20 cellular contexts compared by ENCODE assay signal in the genomic region with DNA sequence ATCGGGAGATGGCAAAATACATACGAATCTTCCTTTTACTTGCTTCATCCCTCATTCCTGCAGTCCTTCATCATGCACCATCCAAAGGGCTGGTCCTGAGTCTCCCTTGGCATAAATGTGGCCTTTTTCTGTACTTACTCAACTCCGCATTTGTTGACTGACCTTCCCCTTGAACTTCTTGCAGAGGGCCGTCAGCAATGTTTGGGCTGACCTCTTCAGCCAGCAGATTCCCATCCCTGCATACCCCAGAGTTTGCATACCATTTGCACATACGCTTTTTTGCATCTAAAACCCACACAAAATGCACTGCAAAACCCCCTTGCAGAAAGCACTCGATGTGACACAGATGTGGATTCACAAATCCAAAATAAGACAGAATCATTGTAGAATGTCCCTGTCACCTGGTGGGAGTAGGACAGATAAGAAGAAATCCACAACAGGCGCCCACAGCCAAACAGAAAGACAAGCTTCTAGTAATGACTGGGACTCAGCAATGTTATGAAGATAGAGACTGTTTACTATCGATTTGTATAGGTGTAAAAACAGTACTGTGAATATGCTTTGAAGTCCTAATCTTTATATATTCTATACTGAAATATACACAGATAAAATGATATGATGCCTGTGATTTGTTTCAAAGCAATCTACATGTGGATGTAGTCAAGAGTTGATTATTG. TPM values are rescaled to one million over a fixed set of nuclear protein-coding genes. Genes with fewer than 3 reads are reported as not detected.
DNase-seq lines count a peak whose midpoint lies in the region; ATAC-seq, FAIRE-seq and TF ChIP-seq lines count a peak whose summit lies in the region.
"Had no signal": no experiment of that assay in that cellular context is flagged by ENCODE, and none has a peak within 500 bp of the region (broad histone marks: within the 10 kb centered on the region; RNA-seq: fewer than 3 reads in every experiment).

No MANE protein-coding gene starts in this region.

- SMC1A ChIA-PET in GM12878 (lab: Charles Lee; ENCODE audit: uncharacterized antibody, unreplicated experiment), result interaction anchor here (0.9 to 2.3 kb wide), 2 partner anchors 8 to 20 kb away, joined by 3 to 8 read pairs; no protein-coding TSS in a partner anchor

- H3K9me3 Mint-ChIP-seq in CD14-positive monocyte, result peaks cover 3 to 10% (median 7%) of the 10 kb centered on the region in 7 donors
- no peaks in the 10 kb centered on the region for H3K9me3 Mint-ChIP-seq in IgD-negative memory B cell
- H3K9me3 Mint-ChIP-seq in stimulated activated effector memory CD8-positive, alpha-beta T cell treated with anti-CD3 and anti-CD28 coated beads, Interleukin-12 subunit alpha, Interleukin-12 subunit beta, amount 100 ng/mL, for 72 hours, result no peaks in the 10 kb centered on the region
- no peaks in the 10 kb centered on the region for H3K9me3 Mint-ChIP-seq in MCF 10A (ENCODE audit: unreplicated experiment)

- no peak overlapping the region for H2AFZ ChIP-seq in GM12878 (ENCODE audit: control insufficient read depth, low read depth, low read length)

- no peak overlapping the region for H3K9ac ChIP-seq in GM12878 (ENCODE audit: control insufficient read depth, insufficient read depth, low read length)

- ATAC-seq in GM12878, result peak; percentile 7; the same call in 2 of the 3 replicates
- ATAC-seq in stimulated activated effector memory CD8-positive, alpha-beta T cell treated with anti-CD3 and anti-CD28 coated beads, Interleukin-12 subunit alpha, Interleukin-12 subunit beta, amount 100 ng/mL, for 72 hours, result peak; percentile 72
- ATAC-seq in heart right ventricle, result no peak
- ATAC-seq in GM21717 (IDR thresholded peaks at IDR 0.05; ENCODE audit: unreplicated experiment), result no peak
- ATAC-seq: Right ventricle myocardium inferior had no signal

- H3K36me3 ChIP-seq in GM12878 (ENCODE audit: control insufficient read depth in 2 of 2, insufficient read depth in 2 of 2, low read length in 1 of 2) (peaks cover 37 to 60% of the 10 kb centered on the region in 2 experiments), heart right ventricle (peaks cover 0 to 91% (median 17%) of the 10 kb centered on the region in 9 donors)

- H3K27ac ChIP-seq in GM12878 (ENCODE audit: control insufficient read depth, insufficient read depth), result no peak overlapping the region
- H3K27ac ChIP-seq in heart right ventricle, result no peak overlapping the region
- H3K27ac ChIP-seq: Peyer's patch had no signal

- RAD21 ChIA-PET in GM12878 (lab: Charles Lee; ENCODE audit: unreplicated experiment), result interaction anchor here (1.1 kb wide), 1 partner anchor 87 kb away, joined by 4 read pairs; no protein-coding TSS in a partner anchor

- TF ChIP-seq POLR2A in GM12878 (IDR thresholded peaks at IDR 0.05; ENCODE audit: low read depth, low read length), result no peak

- H3K27me3 ChIP-seq in GM12878 (replicated peaks in 1 of 2; ENCODE audit: control insufficient read depth in 2 of 2, insufficient read depth in 2 of 2, low read length in 1 of 2) (no peaks in the 10 kb centered on the region), heart right ventricle (no peaks in the 10 kb centered on the region)
- H3K27me3 ChIP-seq: Peyer's patch had no signal

- peaks cover 4% of the 10 kb centered on the region for H4K20me1 ChIP-seq in GM12878 (ENCODE audit: control insufficient read depth, insufficient read depth)

- BruUV-seq in GM12878 (replicated peaks; lab: Mats Ljungman, UMichigan) (no TSS peak), MCF 10A (replicated peaks; lab: Mats Ljungman, UMichigan) (no TSS peak)

- in situ Hi-C loops in GM12878 (cut with MboI), result no loop called here

- peak overlapping the region in 2 of 7 donors; percentile 20 to 31 for H3K27ac Mint-ChIP-seq in CD14-positive monocyte
- H3K27ac Mint-ChIP-seq in IgD-negative memory B cell, result peak overlapping the region; percentile 16 to 76 (median 34)
- H3K27ac Mint-ChIP-seq in stimulated activated effector memory CD8-positive, alpha-beta T cell treated with anti-CD3 and anti-CD28 coated beads, Interleukin-12 subunit alpha, Interleukin-12 subunit beta, amount 100 ng/mL, for 72 hours, result no peak overlapping the region
- no peak overlapping the region for H3K27ac Mint-ChIP-seq in MCF 10A (ENCODE audit: low read depth, unreplicated experiment)
- H3K27ac Mint-ChIP-seq: HFFc6 had no signal

- no peak for TF ChIP-seq EP300 in GM12878 (IDR thresholded peaks at IDR 0.05; ENCODE audit: borderline replicate concordance in 1 of 2, control insufficient read depth in 1 of 2, low read depth in 2 of 2, low read length in 2 of 2)

- no peak for FAIRE-seq in GM12878 (lab: Jason Lieb, UNC)

- H3K79me2 ChIP-seq in GM12878 (ENCODE audit: control insufficient read depth, insufficient read depth, low read length), result peaks cover 11% of the 10 kb centered on the region

- intact Hi-C loops in CD14-positive monocyte (cut with micrococcal nuclease) (no loop called here), GM12878 (cut with micrococcal nuclease; ENCODE audit: unreplicated experiment) (no loop called here), heart right ventricle (cut with DNase I) (loop anchor here in 1 of 10 donors (10.0 kb wide), 1 partner anchor 88 kb away; no protein-coding TSS in a partner anchor), MCF 10A (cut with micrococcal nuclease) (no loop called here)

- POLR2A ChIA-PET in GM12878 (lab: Charles Lee) (no interaction called here), MCF 10A (lab: Yijun Ruan, JAX) (interaction anchor here (0.6 kb wide), 1 partner anchor 69 kb away, joined by 3 read pairs; no protein-coding TSS in a partner anchor)

- no peak overlapping the region for H3K4me3 Mint-ChIP-seq in CD14-positive monocyte
- no peak overlapping the region for H3K4me3 Mint-ChIP-seq in IgD-negative memory B cell
- H3K4me3 Mint-ChIP-seq in stimulated activated effector memory CD8-positive, alpha-beta T cell treated with anti-CD3 and anti-CD28 coated beads, Interleukin-12 subunit alpha, Interleukin-12 subunit beta, amount 100 ng/mL, for 72 hours, result no peak overlapping the region
- no peak overlapping the region for H3K4me3 Mint-ChIP-seq in MCF 10A (ENCODE audit: unreplicated experiment)
- H3K4me3 Mint-ChIP-seq: HFFc6 had no signal

- peaks cover 12% of the 10 kb centered on the region; the same call in 2 of the 3 replicates for H3K9me3 ChIP-seq in GM12878 (replicated peaks; ENCODE audit: control insufficient read depth, insufficient read depth, low read length)
- peaks cover 0 to 16% (median 8%) of the 10 kb centered on the region in 11 donors for H3K9me3 ChIP-seq in heart right ventricle

- TF ChIP-seq CTCF in CD14-positive monocyte (IDR thresholded peaks at IDR 0.05), result no peak
- no peak for TF ChIP-seq CTCF in GM12878 (IDR thresholded peaks at IDR 0.05 in 2 of 3, conservative IDR thresholded peaks at IDR 0.05 in 1 of 3; ENCODE audit: control insufficient read depth in 2 of 3, extremely low read depth in 1 of 3, insufficient read depth in 1 of 3, low read depth in 3 of 3, low read length in 3 of 3)
- no peak for TF ChIP-seq CTCF in heart right ventricle (IDR thresholded peaks at IDR 0.05)
- no peak for TF ChIP-seq CTCF in MCF 10A (IDR thresholded peaks at IDR 0.05; ENCODE audit: unreplicated experiment)

- TF ChIP-seq RAD21 in GM12878 (IDR thresholded peaks at IDR 0.05; ENCODE audit: insufficient read depth, low read depth, low read length), result no peak

- H3K36me3 Mint-ChIP-seq in CD14-positive monocyte (peaks cover 65 to 83% of the 10 kb centered on the region in 2 donors), IgD-negative memory B cell (peaks cover 16% of the 10 kb centered on the region), MCF 10A (ENCODE audit: insufficient read depth, unreplicated experiment) (no peaks in the 10 kb centered on the region)
- H3K36me3 Mint-ChIP-seq in stimulated activated effector memory CD8-positive, alpha-beta T cell treated with anti-CD3 and anti-CD28 coated beads, Interleukin-12 subunit alpha, Interleukin-12 subunit beta, amount 100 ng/mL, for 72 hours, result no peaks in the 10 kb centered on the region

- H3K27me3 Mint-ChIP-seq in CD14-positive monocyte (ENCODE audit: low read depth in 3 of 3), result peaks cover 0 to 1% (median 0%) of the 10 kb centered on the region in 3 donors
- H3K27me3 Mint-ChIP-seq in IgD-negative memory B cell, result peaks cover 1% of the 10 kb centered on the region
- no peaks in the 10 kb centered on the region for H3K27me3 Mint-ChIP-seq in MCF 10A (ENCODE audit: insufficient read depth, unreplicated experiment)

- DNase-seq in CD14-positive monocyte (ENCODE audit: low spot score) (peak; percentile 7), GM12878 (ENCODE audit: low read depth, low spot score) (no peak), heart right ventricle (no peak), MCF 10A (ENCODE audit: unreplicated experiment) (no peak)
- no peak for DNase-seq in stimulated activated effector memory CD8-positive, alpha-beta T cell treated with anti-CD3 and anti-CD28 coated beads, Interleukin-12 subunit alpha, Interleukin-12 subunit beta, amount 100 ng/mL, for 72 hours (ENCODE audit: low spot score in 2 of 2)
- DNase-seq: DMS79; H7; HFFc6; Kasumi-1; MM.1S; NCI-H1092 treated with DMSO at 0.1 percent for 48 hours; NCI-H146; NCI-H2029 treated with DMSO at 0.1 percent for 48 hours; NCI-H2171 treated with DMSO at 0.1 percent for 48 hours; NCI-H446; NK-92 treated with Interleukin-12 subunit alpha and Interleukin-12 subunit beta, amount 100 ng/mL, for 24 hours; Peyer's patch had no signal

- CTCF ChIA-PET in GM12878 (lab: Yijun Ruan, JAX) (interaction anchor here (0.6 to 1.0 kb wide), 2 partner anchors 26 to 369 kb away, joined by 3 read pairs; no protein-coding TSS in a partner anchor), MCF 10A (lab: Yijun Ruan, JAX) (interaction anchor here (0.6 to 0.9 kb wide), 3 partner anchors 15 to 593 kb away, joined by 3 to 6 read pairs (median 3); no protein-coding TSS in a partner anchor)

- H3K4me1 ChIP-seq in GM12878 (ENCODE audit: control insufficient read depth, insufficient read depth, low read length) (peaks cover 45% of the 10 kb centered on the region), heart right ventricle (peaks cover 0 to 10% (median 0%) of the 10 kb centered on the region in 9 donors)
- H3K4me1 ChIP-seq: Peyer's patch had no signal

- peak overlapping the region; percentile 7; the same call in 1 of the 2 replicates for H3K4me2 ChIP-seq in GM12878 (ENCODE audit: control insufficient read depth, insufficient read depth)

- H3K4me3 ChIP-seq in GM12878 (no peak overlapping the region), heart right ventricle (no peak overlapping the region)
- H3K4me3 ChIP-seq: Peyer's patch had no signal

- 43% methylated on average over 8 of the region's 8 CpGs for WGBS in GM12878 (ENCODE audit: insufficient coverage, insufficient replicate concordance, low lambda C conversion rate, missing lambda C conversion rate)
- 67 to 72% methylated on average over 8 of the region's 8 CpGs for WGBS in heart right ventricle, 2 donors

- H3K4me1 Mint-ChIP-seq in CD14-positive monocyte (peaks cover 32% of the 10 kb centered on the region), IgD-negative memory B cell (peaks cover 30 to 52% (median 40%) of the 10 kb centered on the region in 3 donors), MCF 10A (ENCODE audit: insufficient read depth, unreplicated experiment) (no peaks in the 10 kb centered on the region)
- peaks cover 3% of the 10 kb centered on the region for H3K4me1 Mint-ChIP-seq in stimulated activated effector memory CD8-positive, alpha-beta T cell treated with anti-CD3 and anti-CD28 coated beads, Interleukin-12 subunit alpha, Interleukin-12 subunit beta, amount 100 ng/mL, for 72 hours

RNA-seq across cellular contexts. Expression of gene TBC1D7, which starts 45.8 kb away (rescaled TPM):
- 10 to 100 TPM; 34.3 TPM for polyA plus RNA-seq in CD14-positive monocyte
- polyA plus RNA-seq in IgD-negative memory B cell, result 15.7 TPM
- 62.0 and 68.8 TPM in 2 replicates for total RNA-seq in GM12878 (2013; cell fraction: nucleolus; rRNA removed)
- total RNA-seq in GM12878 (2014; rRNA removed), result 20.8 and 24.6 TPM in 2 replicates
- total RNA-seq in GM12878 (2014; rRNA removed; fragmentation: Illumina TruSeq; extraction: Trizol), result 19.8 and 21.9 TPM in 2 replicates
- 21.0 and 23.1 TPM in 2 replicates for total RNA-seq in GM12878 (2021)
- 24.3 TPM for polyA plus RNA-seq in GM12878 (2011; ENCODE audit: low read depth)
- polyA plus RNA-seq in GM12878 (2011; rRNA removed), result 51.7 and 63.8 TPM in 2 replicates
- polyA plus RNA-seq in GM12878 (2011; cell fraction: cytosol; rRNA removed), result 28.9 and 39.1 TPM in 2 replicates
- polyA plus RNA-seq in GM12878 (2011; cell fraction: nucleus; rRNA removed), result 34.2 and 40.4 TPM in 2 replicates
- polyA plus RNA-seq in GM12878 (2012), result 21.2 and 26.7 TPM in 2 replicates
- 23.7 and 26.0 TPM in 2 replicates for polyA plus RNA-seq in GM12878 (2014; fragmentation: Illumina TruSeq; extraction: Trizol)
- 10 to 100 TPM; 36.5 to 39.3 TPM for polyA plus RNA-seq in GM12878 (2014; fragmentation: Nextera tagmentation; extraction: Ambion mirVana)
- polyA plus RNA-seq in GM12878 (2014; rRNA removed), result 20.1 and 20.9 TPM in 2 replicates
- 10 to 100 TPM; 57.7 to 65.9 TPM for polyA plus RNA-seq in GM12878 (2016; fragmentation: Nextera tagmentation; extraction: Ambion mirVana)
- polyA minus RNA-seq in GM12878 (2011; rRNA and poly(A)+ RNA removed), result 35.0 and 64.7 TPM in 2 replicates
- 12.4 and 14.1 TPM in 2 replicates for polyA minus RNA-seq in GM12878 (2011; cell fraction: cytosol; rRNA and poly(A)+ RNA removed)
- polyA minus RNA-seq in GM12878 (2011; cell fraction: nucleus; rRNA and poly(A)+ RNA removed), result 38.0 and 56.2 TPM in 2 replicates
- total RNA-seq in heart right ventricle, result 10 to 100 TPM; 21.7 to 42.6 (median 28.6) TPM
- 10 to 100 TPM; 17.3 to 19.3 TPM for polyA plus RNA-seq in heart right ventricle
- 19.5 and 28.5 TPM in 2 replicates for total RNA-seq in MCF 10A (2022)

Comparison
In these comparisons a context has a peak if more than half of its experiments do, and no peak if none do; other contexts are left out.
1. H3K27ac Mint-ChIP-seq: peak in IgD-negative memory B cell (3 of 3); none in stimulated activated effector memory CD8-positive, alpha-beta T cell treated with anti-CD3 and anti-CD28 coated beads, Interleukin-12 subunit alpha, Interleukin-12 subunit beta, amount 100 ng/mL, for 72 hours (single experiment) and MCF 10A (single experiment).
2. ATAC-seq: peak in GM12878 (single experiment) and stimulated activated effector memory CD8-positive, alpha-beta T cell treated with anti-CD3 and anti-CD28 coated beads, Interleukin-12 subunit alpha, Interleukin-12 subunit beta, amount 100 ng/mL, for 72 hours (single experiment); none in heart right ventricle (0 of 8) and GM21717 (single experiment).